ENCODE assay signal across 8 cellular contexts in the genomic region with DNA sequence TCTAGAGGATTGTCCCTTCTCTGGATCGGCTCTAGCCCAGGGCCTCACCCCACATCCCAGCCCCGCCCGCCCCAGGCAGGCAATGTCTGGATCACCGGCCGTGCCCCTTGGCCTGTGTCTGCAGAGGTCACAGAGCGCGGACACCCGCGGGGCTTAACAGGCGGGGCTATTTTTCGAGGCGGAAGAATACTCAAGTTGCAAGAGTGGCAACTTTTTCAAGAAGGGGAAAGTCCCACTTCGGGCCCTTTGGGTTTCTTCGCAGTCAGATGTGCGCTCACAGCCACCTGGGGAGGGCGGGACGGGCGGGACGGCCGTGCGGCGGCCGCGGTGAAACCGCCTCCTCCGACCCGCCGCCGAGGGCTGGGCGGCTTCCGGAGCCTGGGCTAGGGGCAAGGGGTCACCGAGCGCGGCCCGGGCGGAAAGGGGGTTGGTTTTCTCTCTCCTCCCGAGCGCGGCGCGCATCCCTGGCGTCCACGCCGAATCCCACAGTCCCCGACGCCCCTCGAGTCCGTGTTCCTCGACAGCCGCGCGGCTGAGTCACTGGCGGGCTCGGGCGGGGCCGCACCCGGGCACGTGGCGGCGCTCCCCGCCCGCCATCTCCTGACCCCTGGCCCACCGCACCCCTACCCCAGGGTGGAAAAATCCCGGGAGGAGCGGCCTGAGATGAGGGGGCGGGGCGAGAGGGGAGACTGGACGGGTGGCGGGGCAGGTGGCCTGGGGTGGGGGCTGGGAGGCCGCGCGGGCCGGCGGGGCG. TPM values are rescaled to one million over a fixed set of nuclear protein-coding genes. Genes with fewer than 3 reads are reported as not detected.
A peak's percentile ranks its signal among the peaks of the same experiment; 100 is the strongest.
DNase-seq lines count a peak whose midpoint lies in the region; ATAC-seq and TF ChIP-seq lines count a peak whose summit lies in the region.

No MANE protein-coding gene starts in this region.

- ATAC-seq in left lung = peak; percentile 55

- H3K9me3 ChIP-seq in left lung = no peaks in the 10 kb centered on the region

- peak overlapping the region; percentile 100 for H3K4me3 ChIP-seq in H7 (ENCODE audit: insufficient read depth, low read depth, low read length)
- H3K4me3 ChIP-seq in left lung = peak overlapping the region; percentile 87 to 100

- intact Hi-C loops in left lung (cut with DNase I) = no loop called here

- peak; percentile 40 for DNase-seq in GDM1 (lab: John Stamatoyannopoulos, UW)
- DNase-seq in H7 = peak; percentile 94
- DNase-seq in NCI-H146 (lab: John Stamatoyannopoulos, UW) = peak; percentile 82
- peak; percentile 82 for DNase-seq in activated CD4-positive, alpha-beta T cell treated with anti-CD3 and anti-CD28 coated beads for 48 hours
- DNase-seq in dedifferentiated amniotic fluid mesenchymal stem cell (ENCODE audit: extremely low spot score) = peak; percentile 30
- peak; percentile 89 to 95 for DNase-seq in left lung
- DNase-seq in stimulated activated CD4-positive, alpha-beta T cell treated with anti-CD3 and anti-CD28 coated beads, Interleukin-4, amount 100 ng/mL, for 4 hours = peak; percentile 74 to 78
- no peak for DNase-seq in Ammon's horn (ENCODE audit: low spot score)

- peaks cover 18% of the 10 kb centered on the region for H3K36me3 ChIP-seq in H7 (replicated peaks; ENCODE audit: control insufficient read depth, insufficient read depth, low read length)
- H3K36me3 ChIP-seq in left lung = peaks cover 0 to 29% of the 10 kb centered on the region in 2 donors

- peaks cover 21 to 46% of the 10 kb centered on the region in 2 donors for H3K4me1 ChIP-seq in left lung

- no peak for TF ChIP-seq CTCF in left lung (IDR thresholded peaks at IDR 0.05)

- H3K27ac ChIP-seq in left lung = peak overlapping the region; percentile 99 to 100

- H3K27me3 ChIP-seq in H7 (ENCODE audit: control insufficient read depth, insufficient read depth, low read length) (no peaks in the 10 kb centered on the region), left lung (no peaks in the 10 kb centered on the region)

RNA-seq across cellular contexts. Expression of a gene that starts 1.2 kb away (rescaled TPM):
- 1,296 and 1,480 TPM in 2 replicates for total RNA-seq in H7 (2014; rRNA removed; shearing (Covaris generic))
- total RNA-seq in left lung = 100 to 1,000 TPM; 619 to 987 TPM

RNA-seq across cellular contexts. Expression of a gene that starts 1.4 kb away (rescaled TPM):
- 24.2 and 25.7 TPM in 2 replicates for total RNA-seq in H7 (2014; rRNA removed; shearing (Covaris generic))
- total RNA-seq in left lung = 10 to 100 TPM; 15.0 to 15.9 TPM

RNA-seq across cellular contexts. Expression of a gene that starts 9.4 kb away (rescaled TPM):
- total RNA-seq in H7 (2014; rRNA removed; shearing (Covaris generic)) = 67.0 and 87.6 TPM in 2 replicates
- 100 to 1,000 TPM; 102 to 108 TPM for total RNA-seq in left lung

RNA-seq across cellular contexts. Expression of a gene that starts 9.7 kb away (rescaled TPM):
- 143 and 169 TPM in 2 replicates for total RNA-seq in H7 (2014; rRNA removed; shearing (Covaris generic))
- 10 to 100 TPM; 58.6 to 70.5 TPM for total RNA-seq in left lung

RNA-seq across cellular contexts. Expression of a gene that starts 17.4 kb away (rescaled TPM):
- not detected in 2 replicates for total RNA-seq in H7 (2014; rRNA removed; shearing (Covaris generic))
- total RNA-seq in left lung = under 1 TPM; 0.31 to 0.96 TPM
